ENCODE assay signal across 2 cellular contexts in the genomic region with DNA sequence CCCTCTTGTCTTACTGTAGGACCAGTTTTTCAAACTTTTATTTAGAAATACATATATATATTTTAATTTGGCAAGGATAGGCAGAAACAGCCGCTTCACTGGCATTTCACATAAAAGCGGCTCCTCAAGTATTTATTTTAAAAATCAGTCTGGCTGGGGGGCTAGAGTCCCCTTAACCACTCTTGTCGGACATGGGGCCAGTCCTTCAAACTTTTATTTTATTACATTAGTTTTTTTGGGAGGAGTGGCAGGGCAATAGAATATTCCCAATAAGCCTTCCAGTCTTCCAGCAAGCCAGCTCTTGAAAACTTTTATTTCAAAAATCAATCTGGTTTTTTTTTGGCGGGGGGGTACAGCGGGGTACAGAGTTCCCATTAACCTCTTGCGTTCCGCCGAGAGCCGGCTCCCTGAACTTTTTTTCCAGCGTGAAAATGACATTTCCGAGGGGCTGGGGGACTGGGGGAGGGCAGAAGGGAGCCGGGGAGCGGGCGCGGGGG.
TF ChIP-seq lines count a peak whose summit lies in the region.

No MANE protein-coding gene starts in this region.

TF ChIP-seq in SK-N-SH, 30 proteins besides CTCF, POLR2A, EP300 and RAD21:
- TF ChIP-seq, protein P1, sequence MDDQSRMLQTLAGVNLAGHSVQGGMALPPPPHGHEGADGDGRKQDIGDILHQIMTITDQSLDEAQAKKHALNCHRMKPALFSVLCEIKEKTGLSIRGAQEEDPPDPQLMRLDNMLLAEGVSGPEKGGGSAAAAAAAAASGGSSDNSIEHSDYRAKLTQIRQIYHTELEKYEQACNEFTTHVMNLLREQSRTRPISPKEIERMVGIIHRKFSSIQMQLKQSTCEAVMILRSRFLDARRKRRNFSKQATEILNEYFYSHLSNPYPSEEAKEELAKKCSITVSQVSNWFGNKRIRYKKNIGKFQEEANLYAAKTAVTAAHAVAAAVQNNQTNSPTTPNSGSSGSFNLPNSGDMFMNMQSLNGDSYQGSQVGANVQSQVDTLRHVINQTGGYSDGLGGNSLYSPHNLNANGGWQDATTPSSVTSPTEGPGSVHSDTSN (IDR thresholded peaks at IDR 0.05), result no peak
- TF ChIP-seq FOSL2 (IDR thresholded peaks at IDR 0.05; ENCODE audit: borderline replicate concordance, low read depth), result no peak
TF ChIP-seq in SK-N-SH: peak in this region for 0.

TF ChIP-seq in SK-N-SH treated with all-trans-retinoic acid at 6 μM for 48 hours, 23 proteins besides CTCF, POLR2A, EP300 and RAD21:
- TF ChIP-seq, protein P2, sequence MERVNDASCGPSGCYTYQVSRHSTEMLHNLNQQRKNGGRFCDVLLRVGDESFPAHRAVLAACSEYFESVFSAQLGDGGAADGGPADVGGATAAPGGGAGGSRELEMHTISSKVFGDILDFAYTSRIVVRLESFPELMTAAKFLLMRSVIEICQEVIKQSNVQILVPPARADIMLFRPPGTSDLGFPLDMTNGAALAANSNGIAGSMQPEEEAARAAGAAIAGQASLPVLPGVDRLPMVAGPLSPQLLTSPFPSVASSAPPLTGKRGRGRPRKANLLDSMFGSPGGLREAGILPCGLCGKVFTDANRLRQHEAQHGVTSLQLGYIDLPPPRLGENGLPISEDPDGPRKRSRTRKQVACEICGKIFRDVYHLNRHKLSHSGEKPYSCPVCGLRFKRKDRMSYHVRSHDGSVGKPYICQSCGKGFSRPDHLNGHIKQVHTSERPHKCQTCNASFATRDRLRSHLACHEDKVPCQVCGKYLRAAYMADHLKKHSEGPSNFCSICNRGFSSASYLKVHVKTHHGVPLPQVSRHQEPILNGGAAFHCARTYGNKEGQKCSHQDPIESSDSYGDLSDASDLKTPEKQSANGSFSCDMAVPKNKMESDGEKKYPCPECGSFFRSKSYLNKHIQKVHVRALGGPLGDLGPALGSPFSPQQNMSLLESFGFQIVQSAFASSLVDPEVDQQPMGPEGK (CRISPR knock-in tag; IDR thresholded peaks at IDR 0.05; ENCODE audit: borderline replicate concordance), result no peak
- TF ChIP-seq ARNTL (CRISPR knock-in tag; IDR thresholded peaks at IDR 0.05; ENCODE audit: borderline replicate concordance, low read depth), result no peak
- TF ChIP-seq ESRRG (CRISPR knock-in tag; IDR thresholded peaks at IDR 0.05), result no peak
- no peak for TF ChIP-seq ZFP30 (CRISPR knock-in tag; IDR thresholded peaks at IDR 0.05)
- no peak for TF ChIP-seq PPARA (CRISPR knock-in tag; IDR thresholded peaks at IDR 0.05; ENCODE audit: borderline replicate concordance)
- TF ChIP-seq ZNF70 (CRISPR knock-in tag; IDR thresholded peaks at IDR 0.05), result no peak
- no peak for TF ChIP-seq OSR1 (CRISPR knock-in tag; IDR thresholded peaks at IDR 0.05)
